ENCODE assay signal across 8 cellular contexts in the genomic region with DNA sequence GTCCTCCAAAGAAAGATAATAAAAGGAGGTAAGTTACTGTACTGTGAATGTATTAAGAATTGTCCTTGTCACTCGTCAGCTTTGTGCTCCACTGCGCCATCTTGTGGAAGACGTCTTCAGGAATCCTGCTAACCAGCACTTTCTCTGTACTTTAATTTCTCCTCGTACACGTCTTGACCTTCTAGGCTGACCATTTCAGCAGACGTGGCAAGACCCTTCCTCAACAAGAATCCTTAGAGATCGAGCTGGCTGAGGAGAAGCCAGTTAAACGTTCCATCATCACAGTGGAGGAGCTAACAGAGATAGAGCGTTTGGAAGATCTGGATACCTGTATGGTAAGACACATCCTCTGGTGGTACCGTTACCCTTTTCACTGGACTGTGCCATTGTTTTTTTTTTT.
DNase-seq lines count a peak whose midpoint lies in the region; ATAC-seq, FAIRE-seq and TF ChIP-seq lines count a peak whose summit lies in the region.

No MANE protein-coding gene starts in this region.

- no peaks in the 10 kb centered on the region for H3K4me1 ChIP-seq in OCI-LY3 (ENCODE audit: low read length)
- H3K4me1 ChIP-seq in naive thymus-derived CD4-positive, alpha-beta T cell (ENCODE audit: control insufficient read depth in 2 of 2, insufficient read depth in 2 of 2, low read length in 2 of 2) = no peaks in the 10 kb centered on the region

- peaks cover 16% of the 10 kb centered on the region for H3K4me1 Mint-ChIP-seq in Calu3 (ENCODE audit: low read depth, unreplicated experiment)
- peaks cover 0 to 6% (median 3%) of the 10 kb centered on the region in 7 donors for H3K4me1 Mint-ChIP-seq in naive thymus-derived CD4-positive, alpha-beta T cell

- no peak overlapping the region for H3K27ac ChIP-seq in OCI-LY3 (ENCODE audit: low read length)
- H3K27ac ChIP-seq in naive thymus-derived CD4-positive, alpha-beta T cell (ENCODE audit: low read depth, low read length) = no peak overlapping the region

- H3K9ac ChIP-seq in OCI-LY3 (ENCODE audit: low read length) = no peak overlapping the region

- DNase-seq in Calu3 (peak; percentile 88), HTR-8/SVneo (ENCODE audit: insufficient read length, low spot score) (peak; percentile 48), activated T-cell treated with anti-CD3 and anti-CD28 coated beads for 24 hours (ENCODE audit: low read depth) (peak; percentile 69), erythroblast (lab: John Stamatoyannopoulos, UW) (peak; percentile 85 to 94)
- peak; percentile 14 to 72 (median 55) for DNase-seq in naive thymus-derived CD4-positive, alpha-beta T cell
- peak; percentile 15 to 62 for DNase-seq in stimulated activated CD8-positive, alpha-beta memory T cell treated with anti-CD3 and anti-CD28 coated beads, Interleukin-7, amount 100 ng/mL, for 48 hours (ENCODE audit: extremely low read depth in 1 of 2, low read depth in 1 of 2)

- no TSS peak for BruUV-seq in Calu3 (replicated peaks; lab: Mats Ljungman, UMichigan)

- peak; percentile 75 for FAIRE-seq in HTR-8/SVneo (lab: Jason Lieb, UNC)

- peaks cover 23% of the 10 kb centered on the region for H3K27me3 ChIP-seq in OCI-LY3 (ENCODE audit: low read depth, low read length)
- no peaks in the 10 kb centered on the region for H3K27me3 ChIP-seq in naive thymus-derived CD4-positive, alpha-beta T cell (ENCODE audit: control insufficient read depth in 2 of 2, insufficient read depth in 2 of 2, low read length in 2 of 2)

- peak; percentile 94 for TF ChIP-seq CTCF in Calu3 (IDR thresholded peaks at IDR 0.05; ENCODE audit: unreplicated experiment)
- TF ChIP-seq CTCF in OCI-LY3 (IDR thresholded peaks at IDR 0.05; ENCODE audit: low read depth, low read length) = peak; percentile 71

- no peaks in the 10 kb centered on the region for H3K9me3 ChIP-seq in OCI-LY3 (ENCODE audit: insufficient read depth, low read length)
- H3K9me3 ChIP-seq in naive thymus-derived CD4-positive, alpha-beta T cell (ENCODE audit: control insufficient read depth in 2 of 3, low read length in 3 of 3) = no peaks in the 10 kb centered on the region

- no peak overlapping the region for H3K4me3 ChIP-seq in OCI-LY3 (ENCODE audit: low read length)
- H3K4me3 ChIP-seq in naive thymus-derived CD4-positive, alpha-beta T cell (ENCODE audit: low read length) = no peak overlapping the region

- H3K9me3 Mint-ChIP-seq in Calu3 (ENCODE audit: low read depth, unreplicated experiment) = no peaks in the 10 kb centered on the region
- H3K9me3 Mint-ChIP-seq in naive thymus-derived CD4-positive, alpha-beta T cell = no peaks in the 10 kb centered on the region

- CTCF ChIA-PET in Calu3 (lab: Charles Lee) = interaction anchor here (0.6 to 3.1 kb wide), 13 partner anchors 10 to 333 kb away, joined by 3 to 18 read pairs (median 4); partner anchors contain the start of gene CARMIL1
- CTCF ChIA-PET in naive thymus-derived CD4-positive, alpha-beta T cell (lab: Charles Lee) = interaction anchor here (0.6 to 2.5 kb wide), 16 partner anchors 8 to 807 kb away, joined by 3 to 16 read pairs (median 4); partner anchors contain the start of gene CARMIL1

- peak; percentile 71 for ATAC-seq in naive thymus-derived CD4-positive, alpha-beta T cell
- no peak for ATAC-seq in GM19324 (IDR thresholded peaks at IDR 0.05; ENCODE audit: low FRiP score, unreplicated experiment)

- H3K4me2 ChIP-seq in OCI-LY3 (ENCODE audit: low read length) = no peak overlapping the region

- no peak overlapping the region for H3K4me3 Mint-ChIP-seq in Calu3 (ENCODE audit: low read depth, unreplicated experiment)
- H3K4me3 Mint-ChIP-seq in naive thymus-derived CD4-positive, alpha-beta T cell = no peak overlapping the region

- peak overlapping the region; percentile 2 for H3K27ac Mint-ChIP-seq in Calu3 (ENCODE audit: unreplicated experiment)
- no peak overlapping the region for H3K27ac Mint-ChIP-seq in naive thymus-derived CD4-positive, alpha-beta T cell

- peaks cover 16% of the 10 kb centered on the region for H3K36me3 Mint-ChIP-seq in Calu3 (ENCODE audit: insufficient read depth, unreplicated experiment)
- peaks cover 0 to 16% (median 4%) of the 10 kb centered on the region in 5 donors for H3K36me3 Mint-ChIP-seq in naive thymus-derived CD4-positive, alpha-beta T cell

- H3K79me2 ChIP-seq in OCI-LY3 (ENCODE audit: low read length) = no peaks in the 10 kb centered on the region

- POLR2A ChIA-PET in naive thymus-derived CD4-positive, alpha-beta T cell (lab: Charles Lee) = interaction anchor here (0.6 to 1.0 kb wide), 3 partner anchors 67 to 390 kb away, joined by 3 to 4 read pairs (median 3); no protein-coding TSS in a partner anchor

- H3K27me3 Mint-ChIP-seq in Calu3 (ENCODE audit: unreplicated experiment) = no peaks in the 10 kb centered on the region
- H3K27me3 Mint-ChIP-seq in naive thymus-derived CD4-positive, alpha-beta T cell = peaks cover 0 to 6% (median 0%) of the 10 kb centered on the region in 5 donors

- no peaks in the 10 kb centered on the region for H4K20me1 ChIP-seq in OCI-LY3 (ENCODE audit: insufficient read depth, low read length)

- no peaks in the 10 kb centered on the region for H3K36me3 ChIP-seq in OCI-LY3 (replicated peaks; ENCODE audit: low read depth, low read length)
- H3K36me3 ChIP-seq in naive thymus-derived CD4-positive, alpha-beta T cell (ENCODE audit: control insufficient read depth in 2 of 3, insufficient read depth in 3 of 3, low read length in 3 of 3) = no peaks in the 10 kb centered on the region

- H2AFZ ChIP-seq in OCI-LY3 (ENCODE audit: low read depth, low read length) = no peak overlapping the region

- intact Hi-C loops in Calu3 (cut with micrococcal nuclease; ENCODE audit: unreplicated experiment) = loop anchor here (1.0 to 2.0 kb wide), 3 partner anchors 291 to 334 kb away; no protein-coding TSS in a partner anchor
- intact Hi-C loops in naive thymus-derived CD4-positive, alpha-beta T cell (cut with micrococcal nuclease) = loop anchor here (1.0 to 5.0 kb wide), 9 partner anchors 46 to 334 kb away; no protein-coding TSS in a partner anchor

- no peak for TF ChIP-seq POLR2A in erythroblast (IDR thresholded peaks at IDR 0.05; ENCODE audit: low read length)

Comparison
In these comparisons a context has a peak if more than half of its experiments do, and no peak if none do; other contexts are left out.
1. DNase-seq: peak in every context shown above with its lines; median percentile 90 in erythroblast; 88 in Calu3; 69 in activated T-cell treated with anti-CD3 and anti-CD28 coated beads for 24 hours; 55 in naive thymus-derived CD4-positive, alpha-beta T cell; 48 in HTR-8/SVneo; 38 in stimulated activated CD8-positive, alpha-beta memory T cell treated with anti-CD3 and anti-CD28 coated beads, Interleukin-7, amount 100 ng/mL, for 48 hours.